ENCODE assay signal across 2 cellular contexts in the genomic region with DNA sequence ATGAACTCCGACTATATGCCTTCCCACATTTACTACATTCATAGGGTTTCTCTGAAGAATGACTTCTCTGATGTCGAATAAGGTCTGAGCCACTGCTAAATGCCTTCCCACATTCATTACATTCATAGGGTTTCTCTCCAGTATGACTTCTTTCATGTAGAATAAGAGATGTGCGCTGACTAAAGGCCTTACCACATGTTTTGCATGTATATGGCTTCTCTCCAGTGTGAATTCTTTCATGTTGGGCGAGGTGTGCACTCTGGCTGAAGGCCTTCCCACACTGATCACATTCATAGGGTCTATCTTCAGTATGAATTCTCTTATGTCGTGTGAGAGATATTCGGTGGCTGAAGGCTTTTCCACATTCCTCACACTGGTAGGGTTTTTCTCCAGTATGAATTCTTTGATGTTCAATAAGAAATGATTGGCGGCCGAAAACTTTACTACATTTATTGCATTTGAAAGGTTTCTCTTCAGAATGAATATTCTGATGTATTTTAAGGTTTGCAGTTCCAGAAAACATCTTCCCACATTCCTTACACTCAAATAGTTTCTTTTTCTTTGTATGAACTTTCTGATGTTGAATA.
TF ChIP-seq lines count a peak whose summit lies in the region.

No MANE protein-coding gene starts in this region.

TF ChIP-seq in HepG2, 621 proteins besides CTCF, POLR2A, EP300 and RAD21:
- TF ChIP-seq ZNF274 (CRISPR knock-in tag; IDR thresholded peaks at IDR 0.05) (peak; percentile 49; the same call in 1 of the 2 replicates), ZNF567 (CRISPR knock-in tag; IDR thresholded peaks at IDR 0.05; ENCODE audit: borderline replicate concordance) (no peak)

TF ChIP-seq in K562, 482 proteins besides CTCF, POLR2A, EP300 and RAD21:
- TF ChIP-seq, protein P1, sequence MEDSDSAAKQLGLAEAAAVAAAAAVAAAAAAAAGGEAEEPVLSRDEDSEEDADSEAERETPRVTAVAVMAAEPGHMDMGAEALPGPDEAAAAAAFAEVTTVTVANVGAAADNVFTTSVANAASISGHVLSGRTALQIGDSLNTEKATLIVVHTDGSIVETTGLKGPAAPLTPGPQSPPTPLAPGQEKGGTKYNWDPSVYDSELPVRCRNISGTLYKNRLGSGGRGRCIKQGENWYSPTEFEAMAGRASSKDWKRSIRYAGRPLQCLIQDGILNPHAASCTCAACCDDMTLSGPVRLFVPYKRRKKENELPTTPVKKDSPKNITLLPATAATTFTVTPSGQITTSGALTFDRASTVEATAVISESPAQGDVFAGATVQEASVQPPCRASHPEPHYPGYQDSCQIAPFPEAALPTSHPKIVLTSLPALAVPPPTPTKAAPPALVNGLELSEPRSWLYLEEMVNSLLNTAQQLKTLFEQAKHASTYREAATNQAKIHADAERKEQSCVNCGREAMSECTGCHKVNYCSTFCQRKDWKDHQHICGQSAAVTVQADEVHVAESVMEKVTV (CRISPR knock-in tag; IDR thresholded peaks at IDR 0.05): no peak
- peak; percentile 92 for TF ChIP-seq ZNF274 (IDR thresholded peaks at IDR 0.05; ENCODE audit: borderline replicate concordance, low read depth, low read length)
- TF ChIP-seq ZNF311 (CRISPR knock-in tag; IDR thresholded peaks at IDR 0.05): no peak
